13 cellular contexts compared by ENCODE assay signal in genomic region chr13:23806874-23807522, GRCh38.
A peak's percentile ranks its signal among the peaks of the same experiment; 100 is the strongest.
DNase-seq lines count a peak whose midpoint lies in the region; ATAC-seq and TF ChIP-seq lines count a peak whose summit lies in the region.
"Had no signal": no experiment of that assay in that cellular context is flagged by ENCODE, and none has a peak within 500 bp of the region (broad histone marks: within the 10 kb centered on the region; RNA-seq: fewer than 3 reads in every experiment).

No MANE protein-coding gene starts in this region.

- H3K27ac ChIP-seq in GM23248: no peak overlapping the region
- H3K27ac ChIP-seq in PC-3 (ENCODE audit: low read length): no peak overlapping the region
- H3K27ac ChIP-seq: right lobe of liver had no signal

- no peak overlapping the region for H3K9ac ChIP-seq in GM23248
- no peak overlapping the region for H3K9ac ChIP-seq in PC-3 (ENCODE audit: low read length)

- H3K9me2 ChIP-seq in GM23248 (ENCODE audit: insufficient read depth) (no peaks in the 10 kb centered on the region), PC-3 (replicated peaks; ENCODE audit: low read length) (no peaks in the 10 kb centered on the region)

- DNase-seq in iris pigment epithelial cell (ENCODE audit: low read depth) (peak; percentile 39), GM23248 (no peak), PC-3 (no peak), omental fat pad (ENCODE audit: low spot score) (no peak)
- DNase-seq: activated CD4-positive, alpha-beta T cell treated with anti-CD3 and anti-CD28 coated beads for 4 hours; activated naive CD4-positive, alpha-beta T cell treated with anti-CD3 and anti-CD28 coated beads for 36 hours; midbrain; NCI-H187 treated with DMSO at 0.1 percent for 48 hours; right lobe of liver had no signal

- H4K20me1 ChIP-seq in GM23248 (ENCODE audit: insufficient read depth) (no peaks in the 10 kb centered on the region), PC-3 (ENCODE audit: low read length) (no peaks in the 10 kb centered on the region)

- WGBS in GM23248 (ENCODE audit: low coverage in 1 of 2, low lambda C conversion rate in 2 of 2, missing lambda C conversion rate in 2 of 2), 2 experiments: 73 to 74% methylated on average over 4 of the region's 4 CpGs

- no peaks in the 10 kb centered on the region for H3K9me3 ChIP-seq in GM23248 (ENCODE audit: low read depth)
- H3K9me3 ChIP-seq in PC-3 (ENCODE audit: low read length): no peaks in the 10 kb centered on the region
- H3K9me3 ChIP-seq: right lobe of liver had no signal

- no peaks in the 10 kb centered on the region for H3K36me3 ChIP-seq in GM23248 (ENCODE audit: low read depth)
- 0 out of 2 replicates have a peak, but pooled peaks cover 12% of the 10 kb centered on the region for H3K36me3 ChIP-seq in PC-3 (ENCODE audit: low read depth, low read length)
- H3K36me3 ChIP-seq: right lobe of liver had no signal

- H3K27me3 ChIP-seq in GM23248 (replicated peaks; ENCODE audit: insufficient read depth) (no peaks in the 10 kb centered on the region), PC-3 (ENCODE audit: low read length) (no peaks in the 10 kb centered on the region)
- H3K27me3 ChIP-seq: right lobe of liver had no signal

- intact Hi-C loops in PC-3 (cut with micrococcal nuclease): no loop called here

- POLR2A ChIA-PET in PC-3 (lab: Charles Lee; ENCODE audit: unreplicated experiment): no interaction called here

- CTCF ChIA-PET in PC-3 (lab: Charles Lee): no interaction called here

- TF ChIP-seq CTCF in PC-3 (conservative IDR thresholded peaks at IDR 0.05; ENCODE audit: low read depth, low read length) (no peak), omental fat pad (IDR thresholded peaks at IDR 0.05) (no peak)

- ATAC-seq in GM18873 (IDR thresholded peaks at IDR 0.05; ENCODE audit: low FRiP score, unreplicated experiment) (peak; percentile 21), HG02588 (IDR thresholded peaks at IDR 0.05; ENCODE audit: unreplicated experiment) (peak; percentile 11), HG03521 (IDR thresholded peaks at IDR 0.05; ENCODE audit: unreplicated experiment) (peak; percentile 12), HG03442 (IDR thresholded peaks at IDR 0.05; ENCODE audit: unreplicated experiment) (no peak), PC-3 (no peak), omental fat pad (ENCODE audit: low FRiP score) (no peak)
- ATAC-seq: right lobe of liver had no signal

- H3F3A ChIP-seq in GM23248 (ENCODE audit: insufficient read depth): no peaks in the 10 kb centered on the region
- no peaks in the 10 kb centered on the region for H3F3A ChIP-seq in PC-3 (ENCODE audit: low read length, unreplicated experiment)

- H3K4me1 ChIP-seq in GM23248 (ENCODE audit: insufficient read depth) (peaks cover 9% of the 10 kb centered on the region), PC-3 (ENCODE audit: insufficient read depth, low read length) (peaks cover 16% of the 10 kb centered on the region)
- H3K4me1 ChIP-seq: right lobe of liver had no signal

- H3K4me2 ChIP-seq in GM23248 (ENCODE audit: unreplicated experiment) (no peak overlapping the region), PC-3 (ENCODE audit: low read length) (no peak overlapping the region)

- no peaks in the 10 kb centered on the region for H3K79me2 ChIP-seq in GM23248 (ENCODE audit: insufficient read depth)
- no peaks in the 10 kb centered on the region for H3K79me2 ChIP-seq in PC-3 (ENCODE audit: low read length)

- no TSS peak for BruUV-seq in PC-3 (replicated peaks; lab: Mats Ljungman, UMichigan)

- in situ Hi-C loops in GM23248 (cut with MboI): no loop called here

- H3K4me3 ChIP-seq in GM23248 (no peak overlapping the region), PC-3 (ENCODE audit: low read length) (no peak overlapping the region)
- H3K4me3 ChIP-seq: right lobe of liver had no signal

- H2AFZ ChIP-seq in GM23248 (no peak overlapping the region), PC-3 (ENCODE audit: low read length) (no peak overlapping the region)

Comparison
In these comparisons a context has a peak if more than half of its experiments do, and no peak if none do; other contexts are left out.
1. ATAC-seq: peak in GM18873 (single experiment), HG02588 (single experiment) and HG03521 (single experiment); none in HG03442 (single experiment), PC-3 (single experiment) and omental fat pad (single experiment).